26 cellular contexts compared by ENCODE assay signal in the genomic region with DNA sequence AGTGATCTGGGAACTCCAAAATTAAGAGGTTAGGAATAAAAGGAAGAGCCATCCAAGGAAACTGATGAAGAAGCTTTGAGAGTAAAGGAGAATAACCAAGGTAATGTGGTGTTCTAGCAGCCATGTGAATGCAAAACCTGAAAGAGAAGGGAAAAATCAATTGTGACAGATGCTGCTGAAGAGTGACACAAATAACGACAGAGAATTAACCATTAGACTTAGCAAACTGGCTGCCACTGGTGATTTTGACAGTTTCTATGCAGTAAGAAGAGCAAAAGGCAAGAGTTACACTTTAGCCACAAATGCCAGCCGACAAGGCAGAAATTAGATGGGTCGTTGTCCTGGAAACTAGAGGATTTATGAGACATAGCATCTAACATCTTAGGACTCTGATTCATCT. TPM values are rescaled to one million over a fixed set of nuclear protein-coding genes. Genes with fewer than 3 reads are reported as not detected.
"Had no signal": no experiment of that assay in that cellular context is flagged by ENCODE, and none has a peak within 500 bp of the region (broad histone marks: within the 10 kb centered on the region; RNA-seq: fewer than 3 reads in every experiment).

No MANE protein-coding gene starts in this region.

- H3K9me3 Mint-ChIP-seq: activated CD4-positive, alpha-beta memory T cell treated with anti-CD3 and anti-CD28 coated beads for 36 hours; activated CD4-positive, alpha-beta T cell treated with anti-CD3 and anti-CD28 coated beads, Interleukin-2, amount 10 ng/mL, durations not matched to agents 24 days and 14 days; activated naive CD4-positive, alpha-beta T cell treated with anti-CD3 and anti-CD28 coated beads, Interleukin-2, amount 10 ng/mL, durations not matched to agents 7 days and 5 days; activated naive CD8-positive, alpha-beta T cell treated with anti-CD3 and anti-CD28 coated beads, Interleukin-2, amount 10 ng/mL, durations not matched to agents 7 days and 5 days; activated T-cell treated with anti-CD3 and anti-CD28 coated beads, Interleukin-2, amount 50 U/mL, for 24 hours; activated T-cell treated with anti-CD3 and anti-CD28 coated beads, Interleukin-2, amount 50 U/mL, for 72 hours; T-helper 2 cell treated with Interferon-gamma antibody and Interleukin-4, amounts not matched to agents 5 μg/mL and 100 μg/mL, for 36 hours had no signal

- H3K36me3 ChIP-seq: esophagus squamous epithelium had no signal

- H3K27me3 ChIP-seq: body of pancreas, esophagus squamous epithelium had no signal

- H3K4me1 ChIP-seq: body of pancreas had no signal

- H3K27ac ChIP-seq: body of pancreas, epithelial cell of prostate, esophagus squamous epithelium had no signal

- H3K4me3 ChIP-seq: body of pancreas, esophagus squamous epithelium had no signal

- H3K36me3 Mint-ChIP-seq: activated CD4-positive, alpha-beta memory T cell treated with anti-CD3 and anti-CD28 coated beads for 36 hours; activated naive CD4-positive, alpha-beta T cell treated with anti-CD3 and anti-CD28 coated beads, Interleukin-2, amount 10 ng/mL, durations not matched to agents 7 days and 5 days; activated naive CD4-positive, alpha-beta T cell treated with anti-CD3 and anti-CD28 coated beads, Interleukin-2, amount 50 U/mL, for 72 hours; activated naive CD8-positive, alpha-beta T cell treated with anti-CD3 and anti-CD28 coated beads, Interleukin-2, amount 10 ng/mL, durations not matched to agents 7 days and 5 days had no signal

- H3K27me3 Mint-ChIP-seq: activated CD4-positive, alpha-beta memory T cell treated with anti-CD3 and anti-CD28 coated beads for 36 hours; activated naive CD4-positive, alpha-beta T cell treated with anti-CD3 and anti-CD28 coated beads, Interleukin-2, amount 10 ng/mL, durations not matched to agents 7 days and 5 days; activated T-cell treated with anti-CD3 and anti-CD28 coated beads, Interleukin-2, amount 50 U/mL, for 24 hours had no signal

- H3K27ac Mint-ChIP-seq: activated CD4-positive, alpha-beta memory T cell treated with anti-CD3 and anti-CD28 coated beads for 36 hours; activated CD4-positive, alpha-beta T cell treated with anti-CD3 and anti-CD28 coated beads for 36 hours; activated CD4-positive, alpha-beta T cell treated with anti-CD3 and anti-CD28 coated beads, Interleukin-2, amount 10 ng/mL, durations not matched to agents 24 days and 14 days; activated naive CD4-positive, alpha-beta T cell treated with anti-CD3 and anti-CD28 coated beads, Interleukin-2, amount 10 ng/mL, durations not matched to agents 7 days and 5 days; activated naive CD4-positive, alpha-beta T cell treated with anti-CD3 and anti-CD28 coated beads, Interleukin-2, amount 50 U/mL, for 72 hours; activated naive CD8-positive, alpha-beta T cell treated with anti-CD3 and anti-CD28 coated beads, Interleukin-2, amount 10 ng/mL, durations not matched to agents 7 days and 5 days; activated T-cell treated with anti-CD3 and anti-CD28 coated beads, Interleukin-2, amount 50 U/mL, for 24 hours; activated T-cell treated with anti-CD3 and anti-CD28 coated beads, Interleukin-2, amount 50 U/mL, for 72 hours; T-helper 17 cell; T-helper 2 cell treated with Interferon-gamma antibody and Interleukin-4, amounts not matched to agents 5 μg/mL and 100 μg/mL, for 36 hours had no signal

- H3K9me3 ChIP-seq: body of pancreas, esophagus squamous epithelium had no signal

- H3K4me3 Mint-ChIP-seq: activated CD4-positive, alpha-beta memory T cell treated with anti-CD3 and anti-CD28 coated beads for 36 hours; activated CD4-positive, alpha-beta T cell treated with anti-CD3 and anti-CD28 coated beads for 36 hours; activated CD4-positive, alpha-beta T cell treated with anti-CD3 and anti-CD28 coated beads, Interleukin-2, amount 10 ng/mL, durations not matched to agents 24 days and 14 days; activated naive CD4-positive, alpha-beta T cell treated with anti-CD3 and anti-CD28 coated beads, Interleukin-2, amount 10 ng/mL, durations not matched to agents 7 days and 5 days; activated naive CD8-positive, alpha-beta T cell treated with anti-CD3 and anti-CD28 coated beads, Interleukin-2, amount 10 ng/mL, durations not matched to agents 7 days and 5 days; activated T-cell treated with anti-CD3 and anti-CD28 coated beads, Interleukin-2, amount 50 U/mL, for 24 hours; activated T-cell treated with anti-CD3 and anti-CD28 coated beads, Interleukin-2, amount 50 U/mL, for 72 hours; T-helper 17 cell; T-helper 2 cell treated with Interferon-gamma antibody and Interleukin-4, amounts not matched to agents 5 μg/mL and 100 μg/mL, for 36 hours had no signal

- DNase-seq: activated CD4-positive, alpha-beta memory T cell treated with anti-CD3 and anti-CD28 coated beads for 36 hours; activated CD4-positive, alpha-beta T cell treated with anti-CD3 and anti-CD28 coated beads for 36 hours; activated CD4-positive, alpha-beta T cell treated with anti-CD3 and anti-CD28 coated beads, Interleukin-2, amount 10 ng/mL, durations not matched to agents 24 days and 14 days; activated CD4-positive, CD25-positive, alpha-beta regulatory T cell; activated CD4-positive, CD25-positive, alpha-beta regulatory T cell treated with anti-CD3 and anti-CD28 coated beads, Interleukin-2, amount 50 U/mL, for 72 hours; activated CD8-positive, alpha-beta memory T cell treated with anti-CD3 and anti-CD28 coated beads, Interleukin-2, amount 50 U/mL, for 48 hours; activated gamma-delta T cell; activated naive CD4-positive, alpha-beta T cell; activated naive CD4-positive, alpha-beta T cell treated with anti-CD3 and anti-CD28 coated beads, Interleukin-2, amount 10 ng/mL, durations not matched to agents 7 days and 5 days; activated naive CD8-positive, alpha-beta T cell treated with anti-CD3 and anti-CD28 coated beads, Interleukin-2, amount 10 ng/mL, durations not matched to agents 7 days and 5 days; activated T-cell treated with anti-CD3 and anti-CD28 coated beads for 4 hours; activated T-cell treated with anti-CD3 and anti-CD28 coated beads, Interleukin-2, amount 50 U/mL, for 24 hours; activated T-cell treated with anti-CD3 and anti-CD28 coated beads, Interleukin-2, amount 50 U/mL, for 72 hours; anterior cingulate cortex; body of pancreas; caudate nucleus; cortex of kidney; dermis blood vessel endothelial cell; effector CD8-positive, alpha-beta T cell; esophagus squamous epithelium; T-helper 1 cell; T-helper 17 cell; T1000 had no signal

- H3K4me1 Mint-ChIP-seq: activated CD4-positive, alpha-beta T cell treated with anti-CD3 and anti-CD28 coated beads for 36 hours; activated naive CD4-positive, alpha-beta T cell treated with anti-CD3 and anti-CD28 coated beads, Interleukin-2, amount 10 ng/mL, durations not matched to agents 7 days and 5 days had no signal

RNA-seq across cellular contexts. Expression of gene TMEM144, which starts 13.1 kb away (rescaled TPM):
- total RNA-seq: activated CD4-positive, alpha-beta T cell treated with anti-CD3 and anti-CD28 coated beads, Interleukin-2, amount 10 ng/mL, durations not matched to agents 24 days and 14 days had no signal

RNA-seq across cellular contexts. Expression of gene GASK1B, which starts 24.4 kb away (rescaled TPM):
- total RNA-seq: activated CD4-positive, alpha-beta memory T cell treated with anti-CD3 and anti-CD28 coated beads for 36 hours; activated CD4-positive, alpha-beta T cell treated with anti-CD3 and anti-CD28 coated beads for 36 hours; activated CD4-positive, alpha-beta T cell treated with anti-CD3 and anti-CD28 coated beads, Interleukin-2, amount 10 ng/mL, durations not matched to agents 24 days and 14 days; activated naive CD4-positive, alpha-beta T cell treated with anti-CD3 and anti-CD28 coated beads, Interleukin-2, amount 50 U/mL, for 72 hours; activated T-cell treated with anti-CD3 and anti-CD28 coated beads, Interleukin-2, amount 50 U/mL, for 72 hours had no signal
